24 cellular contexts compared by ENCODE assay signal in genomic region chr5:407051-407450, GRCh38.
"Had no signal": no experiment of that assay in that cellular context is flagged by ENCODE, and none has a peak within 500 bp of the region (broad histone marks: within the 10 kb centered on the region; RNA-seq: fewer than 3 reads in every experiment).

No MANE protein-coding gene starts in this region.

- H3K4me1 ChIP-seq: breast epithelium, left lung, sigmoid colon, transverse colon, uterus had no signal

- DNase-seq: activated B cell treated with CpG ODN at 0.5 μM for 24 hours; activated CD4-positive, alpha-beta T cell treated with anti-CD3 and anti-CD28 coated beads for 4 hours; activated CD4-positive, alpha-beta T cell treated with anti-CD3 and anti-CD28 coated beads, Interleukin-2, amount 50 U/mL, for 48 hours; activated CD8-positive, alpha-beta memory T cell treated with anti-CD3 and anti-CD28 coated beads, Interleukin-2, amount 50 U/mL, for 48 hours; activated naive CD4-positive, alpha-beta T cell treated with Interleukin-2 at 50 U/mL for 16 hours; activated naive CD8-positive, alpha-beta T cell treated with anti-CD3 and anti-CD28 coated beads for 36 hours; activated T-cell treated with anti-CD3 and anti-CD28 coated beads, Interleukin-2, amount 50 U/mL, for 4 hours; cerebellar nuclear complex; endodermal cell; foreskin melanocyte; immature natural killer cell; kidney glomerular epithelial cell; left lung; natural killer cell; retina; sigmoid colon; stimulated activated CD4-positive, alpha-beta T cell treated with anti-CD3 and anti-CD28 coated beads, Interleukin-15, amount 100 ng/mL, for 24 hours; T1000; transverse colon; uterus had no signal

- H3K27ac ChIP-seq: breast epithelium, coronary artery, left lung, sigmoid colon, transverse colon, uterus had no signal

- H3K4me3 ChIP-seq: breast epithelium, coronary artery, left lung, sigmoid colon, smooth muscle cell, transverse colon, uterus had no signal

- H3K27me3 ChIP-seq: left lung, sigmoid colon, uterus had no signal

- ATAC-seq: activated T-cell treated with anti-CD3 and anti-CD28 coated beads, Interleukin-2, amount 50 U/mL, for 4 hours; left lung; natural killer cell; stimulated activated memory B cell treated with anti-CD40 and anti-IgM and Interleukin-4, amounts not matched to agents 10 μg/mL and 1 μg/mL and 100 μg/mL, for 72 hours had no signal

- H3K36me3 ChIP-seq: breast epithelium, left lung, sigmoid colon, transverse colon, uterus had no signal

- H3K9me3 ChIP-seq: breast epithelium, left lung, sigmoid colon, transverse colon, uterus had no signal
